ENCODE assay signal across 22 cellular contexts in the genomic region with DNA sequence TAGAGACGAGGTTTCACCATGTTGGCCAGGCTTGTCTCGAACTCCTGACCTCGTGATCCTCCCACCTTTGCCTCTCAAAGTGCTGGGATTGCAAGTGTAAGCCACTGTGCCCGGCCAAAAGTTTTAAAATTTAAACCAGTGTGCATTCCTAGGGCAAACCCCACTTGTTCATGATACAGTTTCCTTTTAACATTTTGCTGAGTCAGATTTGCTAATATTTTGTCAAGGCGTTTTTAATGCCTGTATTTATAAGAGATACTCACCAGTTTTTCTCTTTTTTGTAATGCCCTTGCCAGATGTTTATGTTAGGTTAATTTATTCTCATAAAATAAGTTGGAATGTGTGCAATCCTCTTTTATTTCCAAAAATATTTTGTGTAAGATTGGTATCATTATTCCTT.
"Had no signal": no experiment of that assay in that cellular context is flagged by ENCODE, and none has a peak within 500 bp of the region (broad histone marks: within the 10 kb centered on the region; RNA-seq: fewer than 3 reads in every experiment).

No MANE protein-coding gene starts in this region.

- ATAC-seq: natural killer cell treated with Interleukin-12 subunit alpha and Interleukin-12 subunit beta and Interleukin-15 and Interleukin-18, amount 100 ng/mL, for 72 hours; sciatic nerve; stimulated activated naive B cell treated with anti-CD40 and anti-IgM and Interleukin-4, amounts not matched to agents 10 μg/mL and 1 μg/mL and 100 μg/mL, for 72 hours; stimulated activated naive CD8-positive, alpha-beta T cell treated with anti-CD3 and anti-CD28 coated beads, Interleukin-15, Interleukin-2, amounts not matched to agents 100 U/mL and 50 U/mL, for 24 hours had no signal

- H3K27me3 ChIP-seq: ovary, right atrium auricular region, stomach, testis, thyroid gland, transverse colon, upper lobe of left lung, vagina had no signal

- DNase-seq: islet precursor cell; left ventricle myocardium inferior; mesendoderm; naive B cell; ovary; stimulated activated CD4-positive, alpha-beta T cell treated with anti-CD3 and anti-CD28 coated beads, Interleukin-12 subunit alpha, Interleukin-12 subunit beta, amount 100 ng/mL, for 4 hours; stimulated activated CD4-positive, alpha-beta T cell treated with anti-CD3 and anti-CD28 coated beads, Interleukin-15, amount 100 ng/mL, for 24 hours; stimulated activated CD4-positive, alpha-beta T cell treated with anti-CD3 and anti-CD28 coated beads, Interleukin-2, amount 100 ng/mL, for 24 hours; stimulated activated CD4-positive, alpha-beta T cell treated with anti-CD3 and anti-CD28 coated beads, Interleukin-4, amount 100 ng/mL, for 1 hour; stimulated activated naive B cell treated with anti-CD40 and anti-IgM and Interleukin-4, amounts not matched to agents 10 μg/mL and 1 μg/mL and 100 μg/mL, for 72 hours; stimulated activated naive CD8-positive, alpha-beta T cell treated with anti-CD3 and anti-CD28 coated beads, Interleukin-15, Interleukin-2, amounts not matched to agents 100 U/mL and 50 U/mL, for 24 hours; stomach; testis; thyroid gland; transverse colon; upper lobe of left lung had no signal

- H3K4me1 ChIP-seq: left ventricle myocardium inferior, right atrium auricular region, stomach, testis, thyroid gland, transverse colon, upper lobe of left lung, vagina had no signal

- H3K27ac ChIP-seq: left ventricle myocardium inferior, ovary, right atrium auricular region, skin epidermis, stomach, testis, thyroid gland, transverse colon, upper lobe of left lung, vagina had no signal

- H3K36me3 ChIP-seq: left ventricle myocardium inferior, ovary, right atrium auricular region, stomach, thyroid gland, transverse colon, upper lobe of left lung, vagina had no signal

- H3K9me3 ChIP-seq: ovary, right atrium auricular region, testis, thyroid gland, upper lobe of left lung, vagina had no signal

- H3K4me3 ChIP-seq: left ventricle myocardium inferior, lung, ovary, right atrium auricular region, skin epidermis, stomach, testis, thyroid gland, transverse colon, upper lobe of left lung, vagina had no signal
